In the genomic region with DNA sequence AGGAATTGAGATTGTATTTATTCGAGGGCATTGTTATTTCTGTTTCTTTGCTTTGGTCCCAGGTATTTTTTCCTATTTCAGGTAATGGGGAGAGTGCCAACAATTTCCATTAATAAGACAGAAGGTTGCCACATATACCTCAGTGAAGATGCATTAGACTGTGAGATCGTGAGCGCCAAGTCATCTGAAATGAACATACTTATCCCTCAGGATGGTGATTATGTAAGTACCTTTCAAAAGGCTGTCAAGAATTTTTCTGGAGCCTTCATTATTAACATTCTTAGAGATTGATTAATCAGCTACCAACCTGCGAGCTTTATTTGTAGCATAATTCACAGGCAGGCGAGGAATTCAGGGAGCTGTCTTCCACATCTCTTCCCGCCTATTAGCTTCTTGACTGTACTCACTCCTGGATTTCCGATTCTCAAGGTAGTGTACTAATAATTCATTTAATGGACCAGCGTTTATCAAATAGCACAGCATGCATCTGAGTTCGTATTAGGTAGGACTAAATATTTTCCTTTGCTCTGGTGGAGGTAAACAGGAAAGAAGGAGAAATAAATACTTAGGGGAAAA, we compare ENCODE assay signal across 13 cellular contexts.
DNase-seq lines count a peak whose midpoint lies in the region; TF ChIP-seq lines count a peak whose summit lies in the region.
"Had no signal": no experiment of that assay in that cellular context is flagged by ENCODE, and none has a peak within 500 bp of the region (broad histone marks: within the 10 kb centered on the region; RNA-seq: fewer than 3 reads in every experiment).

No MANE protein-coding gene starts in this region.

- TF ChIP-seq CTCF in nephron progenitor cell (IDR thresholded peaks at IDR 0.05), result no peak

- DNase-seq in NCI-H2171 treated with DMSO at 0.1 percent for 48 hours (lab: John Stamatoyannopoulos, UW) (peak; percentile 13), NCI-H2171 (lab: John Stamatoyannopoulos, UW) (no peak), nephron progenitor cell (no peak), putamen (ENCODE audit: low spot score) (peak; percentile 39), SKM-1 (lab: John Stamatoyannopoulos, UW; ENCODE audit: unreplicated experiment) (no peak)
- DNase-seq: AML-193; Caco-2; Calu3; CD4-positive, alpha-beta T cell; CD8-positive, alpha-beta T cell; DMS79 treated with DMSO at 0.1 percent for 48 hours; GF-D8 had no signal

- peaks cover 3% of the 10 kb centered on the region for H3K27me3 Mint-ChIP-seq in nephron progenitor cell (ENCODE audit: low read depth, poor library complexity)

- H3K36me3 Mint-ChIP-seq in nephron progenitor cell (ENCODE audit: low read depth), result peaks cover 51% of the 10 kb centered on the region
- H3K36me3 Mint-ChIP-seq: CD8-positive, alpha-beta T cell had no signal

- H3K27ac Mint-ChIP-seq in nephron progenitor cell, result peak overlapping the region; percentile 34
- H3K27ac Mint-ChIP-seq: B cell; CD4-positive, alpha-beta T cell; CD8-positive, alpha-beta T cell had no signal

- H3K9me3 Mint-ChIP-seq in nephron progenitor cell, result no peaks in the 10 kb centered on the region
- H3K9me3 Mint-ChIP-seq: CD4-positive, alpha-beta T cell; CD8-positive, alpha-beta T cell had no signal

- H3K4me1 Mint-ChIP-seq in nephron progenitor cell, result no peaks in the 10 kb centered on the region
- H3K4me1 Mint-ChIP-seq: B cell had no signal

- H3K4me3 Mint-ChIP-seq in nephron progenitor cell, result no peak overlapping the region
- H3K4me3 Mint-ChIP-seq: B cell; CD4-positive, alpha-beta T cell; CD8-positive, alpha-beta T cell had no signal

Comparison
In these comparisons a context has a peak if more than half of its experiments do, and no peak if none do; other contexts are left out.
1. DNase-seq: peak in NCI-H2171 treated with DMSO at 0.1 percent for 48 hours (single experiment) and putamen (single experiment); none in NCI-H2171 (single experiment), nephron progenitor cell (single experiment) and SKM-1 (single experiment).